Comparison of ENCODE assay signal across 11 cellular contexts in genomic region chr21:25589905-25590304, GRCh38.
"Had no signal": no experiment of that assay in that cellular context is flagged by ENCODE, and none has a peak within 500 bp of the region (broad histone marks: within the 10 kb centered on the region; RNA-seq: fewer than 3 reads in every experiment).

No MANE protein-coding gene starts in this region.

- H3K27me3 Mint-ChIP-seq: dendritic cell treated with granulocyte-macrophage colony-stimulating factor and Interleukin-4, amounts not matched to agents 40 ng/mL and 50 ng/mL, for 4 days had no signal

- H3K4me3 Mint-ChIP-seq: activated naive CD4-positive, alpha-beta T cell treated with anti-CD3 and anti-CD28 coated beads for 36 hours; brain; dendritic cell treated with granulocyte-macrophage colony-stimulating factor and Interleukin-4, amounts not matched to agents 40 ng/mL and 50 ng/mL, for 4 days; endodermal cell; T-helper 1 cell treated with Interleukin-12 subunit alpha and Interleukin-12 subunit beta and Interleukin-4 antibody, amounts not matched to agents 30 μg/mL and 1 μg/mL, for 36 hours had no signal

- H3K4me1 Mint-ChIP-seq: brain, endodermal cell had no signal

- DNase-seq: activated naive CD4-positive, alpha-beta T cell treated with anti-CD3 and anti-CD28 coated beads for 36 hours; amniotic stem cell; endodermal cell; erythroblast; pancreas; stimulated activated CD4-positive, alpha-beta T cell treated with anti-CD3 and anti-CD28 coated beads, Interleukin-2, amount 100 ng/mL, for 48 hours; thyroid gland; uterus had no signal

- H3K9me3 Mint-ChIP-seq: activated naive CD4-positive, alpha-beta T cell treated with anti-CD3 and anti-CD28 coated beads for 36 hours; brain; dendritic cell treated with granulocyte-macrophage colony-stimulating factor and Interleukin-4, amounts not matched to agents 40 ng/mL and 50 ng/mL, for 4 days; endodermal cell; T-helper 1 cell treated with Interleukin-12 subunit alpha and Interleukin-12 subunit beta and Interleukin-4 antibody, amounts not matched to agents 30 μg/mL and 1 μg/mL, for 36 hours had no signal

- ATAC-seq: pancreas had no signal

- H3K27ac Mint-ChIP-seq: activated naive CD4-positive, alpha-beta T cell treated with anti-CD3 and anti-CD28 coated beads for 36 hours; brain; dendritic cell treated with granulocyte-macrophage colony-stimulating factor and Interleukin-4, amounts not matched to agents 40 ng/mL and 50 ng/mL, for 4 days; endodermal cell; T-helper 1 cell treated with Interleukin-12 subunit alpha and Interleukin-12 subunit beta and Interleukin-4 antibody, amounts not matched to agents 30 μg/mL and 1 μg/mL, for 36 hours had no signal
